21 cellular contexts compared by ENCODE assay signal in the genomic region with DNA sequence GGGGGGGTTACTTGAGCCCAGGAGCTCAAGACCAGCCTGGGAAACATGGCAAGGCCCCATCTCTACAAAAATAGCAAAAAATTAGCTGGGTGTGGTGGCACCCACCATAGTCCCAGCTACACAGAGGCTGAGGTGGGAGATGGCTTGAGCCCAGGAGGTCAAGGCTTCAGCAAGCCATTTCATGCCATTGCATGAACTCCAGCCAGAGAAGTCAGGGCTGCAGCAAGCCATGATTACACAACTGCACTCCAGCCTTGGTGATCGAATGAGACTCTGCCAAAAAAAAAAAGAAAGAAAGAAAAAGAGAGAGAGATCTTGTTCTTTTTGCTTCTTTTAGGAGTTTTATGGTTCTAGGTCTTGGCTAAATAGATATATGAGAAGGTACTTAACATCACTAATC.
DNase-seq lines count a peak whose midpoint lies in the region; ATAC-seq and TF ChIP-seq lines count a peak whose summit lies in the region.
"Had no signal": no experiment of that assay in that cellular context is flagged by ENCODE, and none has a peak within 500 bp of the region (broad histone marks: within the 10 kb centered on the region; RNA-seq: fewer than 3 reads in every experiment).

No MANE protein-coding gene starts in this region.

- no peak overlapping the region for H3K4me3 Mint-ChIP-seq in activated T-cell treated with anti-CD3 and anti-CD28 coated beads, Interleukin-2, amount 50 U/mL, for 4 hours
- H3K4me3 Mint-ChIP-seq: CD4-positive, CD25-positive, alpha-beta regulatory T cell; CD8-positive, alpha-beta memory T cell; IgD-negative memory B cell had no signal

- H3K27ac ChIP-seq in adrenal gland (no peak overlapping the region), right lobe of liver (no peak overlapping the region), testis (no peak overlapping the region), hepatocyte (no peak overlapping the region)
- H3K27ac ChIP-seq: GM23248, HL-60 had no signal

- peaks cover 4 to 17% of the 10 kb centered on the region in 2 donors for H3K4me1 ChIP-seq in adrenal gland (replicated peaks in 1 of 2)
- peaks cover 0 to 12% (median 0%) of the 10 kb centered on the region in 4 donors for H3K4me1 ChIP-seq in right lobe of liver
- no peaks in the 10 kb centered on the region for H3K4me1 ChIP-seq in testis
- no peaks in the 10 kb centered on the region for H3K4me1 ChIP-seq in hepatocyte (ENCODE audit: insufficient read depth)

- H3K79me2 ChIP-seq in hepatocyte: no peaks in the 10 kb centered on the region

- no peaks in the 10 kb centered on the region for H3K9me2 ChIP-seq in hepatocyte (replicated peaks; ENCODE audit: insufficient read depth)

- H3K36me3 ChIP-seq in adrenal gland (replicated peaks in 1 of 2) (no peaks in the 10 kb centered on the region), right lobe of liver (no peaks in the 10 kb centered on the region), testis (ENCODE audit: low read depth, missing control alignments) (no peaks in the 10 kb centered on the region), hepatocyte (replicated peaks; ENCODE audit: insufficient read depth, low read depth) (no peaks in the 10 kb centered on the region)
- H3K36me3 ChIP-seq: BE2C had no signal

- no peak overlapping the region for H3K4me3 ChIP-seq in adrenal gland
- H3K4me3 ChIP-seq in fibroblast of the aortic adventitia (ENCODE audit: low read depth, low read length): no peak overlapping the region
- no peak overlapping the region for H3K4me3 ChIP-seq in right lobe of liver
- no peak overlapping the region for H3K4me3 ChIP-seq in testis
- no peak overlapping the region for H3K4me3 ChIP-seq in hepatocyte
- H3K4me3 ChIP-seq: GM23248 had no signal

- intact Hi-C loops in adrenal gland (cut with DNase I): no loop called here
- intact Hi-C loops in right lobe of liver (cut with DNase I): no loop called here
- intact Hi-C loops in testis (cut with DNase I; ENCODE audit: low total_unique reads): no loop called here

- H3K27me3 ChIP-seq in adrenal gland: no peaks in the 10 kb centered on the region
- no peaks in the 10 kb centered on the region for H3K27me3 ChIP-seq in right lobe of liver
- H3K27me3 ChIP-seq in testis: no peaks in the 10 kb centered on the region
- no peaks in the 10 kb centered on the region for H3K27me3 ChIP-seq in hepatocyte
- H3K27me3 ChIP-seq: BE2C had no signal

- no peaks in the 10 kb centered on the region for H3K4me1 Mint-ChIP-seq in activated T-cell treated with anti-CD3 and anti-CD28 coated beads, Interleukin-2, amount 50 U/mL, for 4 hours (ENCODE audit: low read depth)
- H3K4me1 Mint-ChIP-seq: CD4-positive, CD25-positive, alpha-beta regulatory T cell; CD8-positive, alpha-beta memory T cell had no signal

- TF ChIP-seq CTCF in adrenal gland (IDR thresholded peaks at IDR 0.05) (no peak), fibroblast of the aortic adventitia (IDR thresholded peaks at IDR 0.05; ENCODE audit: insufficient read depth, low read length) (no peak), right lobe of liver (IDR thresholded peaks at IDR 0.05) (no peak), testis (IDR thresholded peaks at IDR 0.05) (no peak), hepatocyte (IDR thresholded peaks at IDR 0.05; ENCODE audit: poor library complexity) (no peak)

- peak in 6 of 7 donors; percentile 32 to 64 (median 56) for DNase-seq in adrenal gland
- DNase-seq in fibroblast of the aortic adventitia (ENCODE audit: low read depth): peak; percentile 13
- peak in 1 of 3 donors; percentile 67 for DNase-seq in right lobe of liver
- peak; percentile 17 for DNase-seq in testis
- DNase-seq in HuH-7 (ENCODE audit: low spot score): no peak
- no peak for DNase-seq in activated T-cell treated with anti-CD3 and anti-CD28 coated beads, Interleukin-2, amount 50 U/mL, for 4 hours
- no peak for DNase-seq in hepatocyte (ENCODE audit: low spot score)
- DNase-seq: ACHN; BE2C; C1 segment of cervical spinal cord; CD4-positive, CD25-positive, alpha-beta regulatory T cell; CD8-positive, alpha-beta memory T cell; COR-L47; DMS 273 treated with DMSO at 0.1 percent for 48 hours; DMS53; DND-41; EL; GM23248; HCEC 1CT had no signal

- no peak overlapping the region for H2AFZ ChIP-seq in hepatocyte
- H2AFZ ChIP-seq: GM23248 had no signal

- no peaks in the 10 kb centered on the region for H3K27me3 Mint-ChIP-seq in activated T-cell treated with anti-CD3 and anti-CD28 coated beads, Interleukin-2, amount 50 U/mL, for 4 hours (ENCODE audit: low read depth)
- H3K27me3 Mint-ChIP-seq: CD4-positive, CD25-positive, alpha-beta regulatory T cell; CD8-positive, alpha-beta memory T cell; IgD-negative memory B cell had no signal

- TF ChIP-seq POLR2A in adrenal gland (IDR thresholded peaks at IDR 0.05) (no peak), right lobe of liver (IDR thresholded peaks at IDR 0.05) (no peak), testis (IDR thresholded peaks at IDR 0.05) (no peak)

- H3K4me2 ChIP-seq in hepatocyte: no peak overlapping the region

- H4K20me1 ChIP-seq in hepatocyte (ENCODE audit: insufficient read depth, poor library complexity, severe bottlenecking): no peaks in the 10 kb centered on the region

- no peaks in the 10 kb centered on the region for H3K9me3 ChIP-seq in adrenal gland (replicated peaks in 1 of 3)
- H3K9me3 ChIP-seq in right lobe of liver: no peaks in the 10 kb centered on the region
- no peaks in the 10 kb centered on the region for H3K9me3 ChIP-seq in testis
- H3K9me3 ChIP-seq in hepatocyte (ENCODE audit: low read depth): no peaks in the 10 kb centered on the region
- H3K9me3 ChIP-seq: BE2C had no signal

- H3K36me3 Mint-ChIP-seq in activated T-cell treated with anti-CD3 and anti-CD28 coated beads, Interleukin-2, amount 50 U/mL, for 4 hours (ENCODE audit: insufficient read depth): no peaks in the 10 kb centered on the region
- H3K36me3 Mint-ChIP-seq: CD4-positive, CD25-positive, alpha-beta regulatory T cell; CD8-positive, alpha-beta memory T cell; IgD-negative memory B cell had no signal

- H3K9me3 Mint-ChIP-seq in activated T-cell treated with anti-CD3 and anti-CD28 coated beads, Interleukin-2, amount 50 U/mL, for 4 hours: no peaks in the 10 kb centered on the region
- H3K9me3 Mint-ChIP-seq: CD8-positive, alpha-beta memory T cell; IgD-negative memory B cell had no signal

- peak; percentile 61 to 90 (median 75) for ATAC-seq in right lobe of liver
- no peak for ATAC-seq in activated T-cell treated with anti-CD3 and anti-CD28 coated beads, Interleukin-2, amount 50 U/mL, for 4 hours

- WGBS in adrenal gland, 4 donors: 32 to 61% (median 44%) methylated on average over 1 of the region's 1 CpG
- 10% methylated on average over 1 of the region's 1 CpG for WGBS in right lobe of liver (ENCODE audit: insufficient coverage, low coverage, low lambda C conversion rate, missing lambda C conversion rate)
- 54 to 61% methylated on average over 1 of the region's 1 CpG for WGBS in testis, 2 donors
- 93% methylated on average over 1 of the region's 1 CpG for WGBS in hepatocyte (ENCODE audit: low lambda C conversion rate, missing lambda C conversion rate)

Comparison
In these comparisons a context has a peak if more than half of its experiments do, and no peak if none do; other contexts are left out.
1. DNase-seq: peak in adrenal gland (6 of 7), fibroblast of the aortic adventitia (single experiment) and testis (single experiment); none in HuH-7 (single experiment), activated T-cell treated with anti-CD3 and anti-CD28 coated beads, Interleukin-2, amount 50 U/mL, for 4 hours (single experiment) and hepatocyte (single experiment).
2. ATAC-seq: peak in right lobe of liver (4 of 4); none in activated T-cell treated with anti-CD3 and anti-CD28 coated beads, Interleukin-2, amount 50 U/mL, for 4 hours (0 of 2).